ENCODE assay signal across 2 cellular contexts in the genomic region with DNA sequence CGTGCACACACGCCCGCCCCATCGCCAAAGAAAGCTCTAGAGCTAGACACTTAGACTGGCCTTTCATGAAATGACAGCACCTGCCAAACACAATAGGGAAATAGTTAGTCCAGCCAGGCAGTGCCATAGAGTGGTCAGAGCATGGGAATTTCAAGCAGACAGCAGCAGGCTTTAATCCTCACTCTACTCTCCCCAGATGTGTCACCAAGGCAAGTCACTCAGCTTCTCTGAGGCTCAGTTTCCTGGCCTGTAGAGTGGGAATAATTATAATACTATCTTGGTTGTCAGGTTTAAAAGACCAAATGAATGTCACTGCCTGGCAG.
TF ChIP-seq lines count a peak whose summit lies in the region.

No MANE protein-coding gene starts in this region.

TF ChIP-seq in HepG2, 621 proteins besides CTCF, POLR2A, EP300 and RAD21 (continues in another document):
- TF ChIP-seq GTF3A (CRISPR knock-in tag; conservative IDR thresholded peaks at IDR 0.05): no peak
- TF ChIP-seq, protein P1, sequence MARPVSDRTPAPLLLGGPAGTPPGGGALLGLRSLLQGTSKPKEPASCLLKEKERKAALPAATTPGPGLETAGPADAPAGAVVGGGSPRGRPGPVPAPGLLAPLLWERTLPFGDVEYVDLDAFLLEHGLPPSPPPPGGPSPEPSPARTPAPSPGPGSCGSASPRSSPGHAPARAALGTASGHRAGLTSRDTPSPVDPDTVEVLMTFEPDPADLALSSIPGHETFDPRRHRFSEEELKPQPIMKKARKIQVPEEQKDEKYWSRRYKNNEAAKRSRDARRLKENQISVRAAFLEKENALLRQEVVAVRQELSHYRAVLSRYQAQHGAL (CRISPR knock-in tag; IDR thresholded peaks at IDR 0.05; ENCODE audit: not compliant biosample characterization): no peak
- TF ChIP-seq ZFP37 (CRISPR knock-in tag; IDR thresholded peaks at IDR 0.05; ENCODE audit: borderline replicate concordance): no peak
- no peak for TF ChIP-seq ZBTB3 (CRISPR knock-in tag; IDR thresholded peaks at IDR 0.05; ENCODE audit: borderline replicate concordance, low read depth)
- no peak for TF ChIP-seq MXD4 (CRISPR knock-in tag; IDR thresholded peaks at IDR 0.05)
- no peak for TF ChIP-seq CC2D1A (CRISPR knock-in tag; IDR thresholded peaks at IDR 0.05)
- TF ChIP-seq HMGA1 (CRISPR knock-in tag; conservative IDR thresholded peaks at IDR 0.05): no peak
- TF ChIP-seq, protein P2, sequence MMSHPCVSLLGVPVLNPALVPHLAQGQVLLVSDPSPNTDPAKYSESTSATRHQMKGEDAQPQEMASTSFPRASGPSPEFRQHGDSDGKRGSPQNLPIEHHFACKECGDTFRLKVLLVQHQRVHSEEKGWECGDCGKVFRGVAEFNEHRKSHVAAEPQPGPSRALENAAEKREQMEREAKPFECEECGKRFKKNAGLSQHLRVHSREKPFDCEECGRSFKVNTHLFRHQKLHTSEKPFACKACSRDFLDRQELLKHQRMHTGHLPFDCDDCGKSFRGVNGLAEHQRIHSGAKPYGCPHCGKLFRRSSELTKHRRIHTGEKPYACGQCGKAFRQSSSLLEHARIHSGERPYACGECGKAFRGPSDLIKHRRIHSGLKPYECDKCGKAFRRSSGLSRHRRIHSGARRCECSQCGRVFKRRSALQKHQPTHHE (CRISPR knock-in tag; IDR thresholded peaks at IDR 0.05; ENCODE audit: borderline replicate concordance): no peak
- no peak for TF ChIP-seq ISL2 (CRISPR knock-in tag; IDR thresholded peaks at IDR 0.05)
- TF ChIP-seq, protein P3, sequence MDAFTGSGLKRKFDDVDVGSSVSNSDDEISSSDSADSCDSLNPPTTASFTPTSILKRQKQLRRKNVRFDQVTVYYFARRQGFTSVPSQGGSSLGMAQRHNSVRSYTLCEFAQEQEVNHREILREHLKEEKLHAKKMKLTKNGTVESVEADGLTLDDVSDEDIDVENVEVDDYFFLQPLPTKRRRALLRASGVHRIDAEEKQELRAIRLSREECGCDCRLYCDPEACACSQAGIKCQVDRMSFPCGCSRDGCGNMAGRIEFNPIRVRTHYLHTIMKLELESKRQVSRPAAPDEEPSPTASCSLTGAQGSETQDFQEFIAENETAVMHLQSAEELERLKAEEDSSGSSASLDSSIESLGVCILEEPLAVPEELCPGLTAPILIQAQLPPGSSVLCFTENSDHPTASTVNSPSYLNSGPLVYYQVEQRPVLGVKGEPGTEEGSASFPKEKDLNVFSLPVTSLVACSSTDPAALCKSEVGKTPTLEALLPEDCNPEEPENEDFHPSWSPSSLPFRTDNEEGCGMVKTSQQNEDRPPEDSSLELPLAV (CRISPR knock-in tag; conservative IDR thresholded peaks at IDR 0.05; ENCODE audit: low read depth): no peak
- TF ChIP-seq, protein P4, sequence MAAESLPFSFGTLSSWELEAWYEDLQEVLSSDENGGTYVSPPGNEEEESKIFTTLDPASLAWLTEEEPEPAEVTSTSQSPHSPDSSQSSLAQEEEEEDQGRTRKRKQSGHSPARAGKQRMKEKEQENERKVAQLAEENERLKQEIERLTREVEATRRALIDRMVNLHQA (CRISPR knock-in tag; IDR thresholded peaks at IDR 0.05): no peak
- TF ChIP-seq ZNF747 (CRISPR knock-in tag; IDR thresholded peaks at IDR 0.05; ENCODE audit: borderline replicate concordance): no peak
- TF ChIP-seq ZFP36 (IDR thresholded peaks at IDR 0.05; ENCODE audit: borderline replicate concordance, low read depth, low read length, partially characterized antibody): no peak
- TF ChIP-seq, protein P5, sequence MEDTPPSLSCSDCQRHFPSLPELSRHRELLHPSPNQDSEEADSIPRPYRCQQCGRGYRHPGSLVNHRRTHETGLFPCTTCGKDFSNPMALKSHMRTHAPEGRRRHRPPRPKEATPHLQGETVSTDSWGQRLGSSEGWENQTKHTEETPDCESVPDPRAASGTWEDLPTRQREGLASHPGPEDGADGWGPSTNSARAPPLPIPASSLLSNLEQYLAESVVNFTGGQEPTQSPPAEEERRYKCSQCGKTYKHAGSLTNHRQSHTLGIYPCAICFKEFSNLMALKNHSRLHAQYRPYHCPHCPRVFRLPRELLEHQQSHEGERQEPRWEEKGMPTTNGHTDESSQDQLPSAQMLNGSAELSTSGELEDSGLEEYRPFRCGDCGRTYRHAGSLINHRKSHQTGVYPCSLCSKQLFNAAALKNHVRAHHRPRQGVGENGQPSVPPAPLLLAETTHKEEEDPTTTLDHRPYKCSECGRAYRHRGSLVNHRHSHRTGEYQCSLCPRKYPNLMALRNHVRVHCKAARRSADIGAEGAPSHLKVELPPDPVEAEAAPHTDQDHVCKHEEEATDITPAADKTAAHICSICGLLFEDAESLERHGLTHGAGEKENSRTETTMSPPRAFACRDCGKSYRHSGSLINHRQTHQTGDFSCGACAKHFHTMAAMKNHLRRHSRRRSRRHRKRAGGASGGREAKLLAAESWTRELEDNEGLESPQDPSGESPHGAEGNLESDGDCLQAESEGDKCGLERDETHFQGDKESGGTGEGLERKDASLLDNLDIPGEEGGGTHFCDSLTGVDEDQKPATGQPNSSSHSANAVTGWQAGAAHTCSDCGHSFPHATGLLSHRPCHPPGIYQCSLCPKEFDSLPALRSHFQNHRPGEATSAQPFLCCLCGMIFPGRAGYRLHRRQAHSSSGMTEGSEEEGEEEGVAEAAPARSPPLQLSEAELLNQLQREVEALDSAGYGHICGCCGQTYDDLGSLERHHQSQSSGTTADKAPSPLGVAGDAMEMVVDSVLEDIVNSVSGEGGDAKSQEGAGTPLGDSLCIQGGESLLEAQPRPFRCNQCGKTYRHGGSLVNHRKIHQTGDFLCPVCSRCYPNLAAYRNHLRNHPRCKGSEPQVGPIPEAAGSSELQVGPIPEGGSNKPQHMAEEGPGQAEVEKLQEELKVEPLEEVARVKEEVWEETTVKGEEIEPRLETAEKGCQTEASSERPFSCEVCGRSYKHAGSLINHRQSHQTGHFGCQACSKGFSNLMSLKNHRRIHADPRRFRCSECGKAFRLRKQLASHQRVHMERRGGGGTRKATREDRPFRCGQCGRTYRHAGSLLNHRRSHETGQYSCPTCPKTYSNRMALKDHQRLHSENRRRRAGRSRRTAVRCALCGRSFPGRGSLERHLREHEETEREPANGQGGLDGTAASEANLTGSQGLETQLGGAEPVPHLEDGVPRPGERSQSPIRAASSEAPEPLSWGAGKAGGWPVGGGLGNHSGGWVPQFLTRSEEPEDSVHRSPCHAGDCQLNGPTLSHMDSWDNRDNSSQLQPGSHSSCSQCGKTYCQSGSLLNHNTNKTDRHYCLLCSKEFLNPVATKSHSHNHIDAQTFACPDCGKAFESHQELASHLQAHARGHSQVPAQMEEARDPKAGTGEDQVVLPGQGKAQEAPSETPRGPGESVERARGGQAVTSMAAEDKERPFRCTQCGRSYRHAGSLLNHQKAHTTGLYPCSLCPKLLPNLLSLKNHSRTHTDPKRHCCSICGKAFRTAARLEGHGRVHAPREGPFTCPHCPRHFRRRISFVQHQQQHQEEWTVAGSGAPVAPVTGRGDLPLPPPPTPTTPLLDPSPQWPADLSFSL (CRISPR knock-in tag; IDR thresholded peaks at IDR 0.05): no peak

TF ChIP-seq in HEK293T, 16 proteins besides CTCF, POLR2A, EP300 and RAD21:
- TF ChIP-seq TARDBP (IDR thresholded peaks at IDR 0.05) (no peak), SP1 (IDR thresholded peaks at IDR 0.05) (no peak), LEF1 (IDR thresholded peaks at IDR 0.05; ENCODE audit: borderline replicate concordance) (no peak)
